Comparison of ENCODE assay signal across 8 cellular contexts in the genomic region with DNA sequence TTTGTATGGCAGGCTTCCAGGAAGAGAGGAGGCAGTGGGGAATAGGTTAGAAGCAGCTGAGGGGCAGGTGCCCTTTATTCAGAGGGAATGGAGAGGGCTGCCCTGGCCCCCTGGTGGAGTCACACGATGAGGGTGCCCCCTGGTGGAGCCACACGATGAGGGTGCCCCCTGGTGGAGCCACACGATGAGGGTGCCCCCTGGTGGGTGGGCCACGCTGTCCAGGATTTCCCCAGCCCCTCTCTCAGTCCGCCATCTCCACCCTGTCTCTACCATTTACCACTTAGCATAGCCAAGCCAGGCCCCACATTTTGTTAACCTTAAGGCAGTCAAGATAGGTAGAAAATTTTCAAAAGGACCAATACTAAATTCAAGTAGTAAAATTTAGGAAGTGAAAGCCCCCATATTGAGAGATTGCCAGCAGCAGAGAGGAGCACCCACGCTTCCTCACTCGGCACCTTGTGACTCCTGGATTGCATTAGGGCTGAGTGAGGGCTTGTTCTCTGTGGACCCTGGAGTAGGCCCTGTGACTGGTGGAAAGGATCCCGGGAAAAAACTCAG. TPM values are rescaled to one million over a fixed set of nuclear protein-coding genes. Genes with fewer than 3 reads are reported as not detected.
DNase-seq lines count a peak whose midpoint lies in the region; ATAC-seq and TF ChIP-seq lines count a peak whose summit lies in the region.

No MANE protein-coding gene starts in this region.

- DNase-seq in COLO668 (lab: John Stamatoyannopoulos, UW; ENCODE audit: unreplicated experiment) (peak; percentile 46), psoas muscle (no peak), H4 (ENCODE audit: low spot score) (no peak), NCI-H1417 treated with DMSO at 0.1 percent for 48 hours (lab: John Stamatoyannopoulos, UW) (no peak)
- DNase-seq in activated CD4-positive, alpha-beta T cell treated with anti-CD3 and anti-CD28 coated beads for 36 hours, result peak; percentile 82

- no peak overlapping the region for H3K4me3 Mint-ChIP-seq in activated CD4-positive, alpha-beta T cell treated with anti-CD3 and anti-CD28 coated beads for 36 hours

- H3K27me3 Mint-ChIP-seq in activated CD4-positive, alpha-beta T cell treated with anti-CD3 and anti-CD28 coated beads for 36 hours, result no peaks in the 10 kb centered on the region

- H3K4me1 Mint-ChIP-seq in activated CD4-positive, alpha-beta T cell treated with anti-CD3 and anti-CD28 coated beads for 36 hours, result no peaks in the 10 kb centered on the region

- ATAC-seq in GM19397 (IDR thresholded peaks at IDR 0.05; ENCODE audit: unreplicated experiment) (peak; percentile 72), esophagus mucosa (peak; percentile 52), psoas muscle (no peak)
- peak; percentile 88 for ATAC-seq in activated CD4-positive, alpha-beta T cell treated with anti-CD3 and anti-CD28 coated beads for 36 hours

- TF ChIP-seq CTCF in psoas muscle (IDR thresholded peaks at IDR 0.05), result peak; percentile 42

- H3K27ac Mint-ChIP-seq in activated CD4-positive, alpha-beta T cell treated with anti-CD3 and anti-CD28 coated beads for 36 hours, result no peak overlapping the region

- no peaks in the 10 kb centered on the region for H3K27me3 ChIP-seq in psoas muscle (ENCODE audit: insufficient read depth in 3 of 3, low read length in 2 of 3)

- H3K36me3 ChIP-seq in psoas muscle (ENCODE audit: insufficient read depth in 1 of 2, low read depth in 1 of 2), result peaks cover 0 to 7% of the 10 kb centered on the region in 2 donors

- H3K4me1 ChIP-seq in psoas muscle, result no peaks in the 10 kb centered on the region

- intact Hi-C loops in activated CD4-positive, alpha-beta T cell treated with anti-CD3 and anti-CD28 coated beads for 36 hours (cut with DNase I, micrococcal nuclease), result loop anchor here (1.0 to 2.0 kb wide), 6 partner anchors 80 to 340 kb away; a partner anchor contains a TSS
- intact Hi-C loops in psoas muscle (cut with DNase I), result no loop called here

- 63 to 69% (median 64%) methylated on average over 7 to 8 of the region's 8 CpGs for WGBS in psoas muscle, 3 donors

- TF ChIP-seq RAD21 in Ishikawa (IDR thresholded peaks at IDR 0.05; ENCODE audit: low read depth), result peak; percentile 68

- H3K27ac ChIP-seq in psoas muscle, result no peak overlapping the region

- POLR2A ChIA-PET in activated CD4-positive, alpha-beta T cell treated with anti-CD3 and anti-CD28 coated beads for 36 hours (lab: Charles Lee), result no interaction called here

- TF ChIP-seq EP300 in Ishikawa (IDR thresholded peaks at IDR 0.05; ENCODE audit: borderline replicate concordance), result no peak

- no peaks in the 10 kb centered on the region for H3K9me3 ChIP-seq in psoas muscle

- no peak overlapping the region for H3K4me3 ChIP-seq in psoas muscle

- peaks cover 2% of the 10 kb centered on the region for H3K36me3 Mint-ChIP-seq in activated CD4-positive, alpha-beta T cell treated with anti-CD3 and anti-CD28 coated beads for 36 hours (ENCODE audit: low read depth)

- CTCF ChIA-PET in activated CD4-positive, alpha-beta T cell treated with anti-CD3 and anti-CD28 coated beads for 36 hours (lab: Charles Lee), result interaction anchor here (0.7 to 4.8 kb wide), 13 partner anchors 8 to 360 kb away, joined by 3 to 27 read pairs (median 5); a partner anchor contains a TSS

- peaks cover 3% of the 10 kb centered on the region for H3K9me3 Mint-ChIP-seq in activated CD4-positive, alpha-beta T cell treated with anti-CD3 and anti-CD28 coated beads for 36 hours (ENCODE audit: low read depth)

TF ChIP-seq in Ishikawa, 13 proteins besides CTCF, POLR2A, EP300 and RAD21:
- TF ChIP-seq ZBTB7A (IDR thresholded peaks at IDR 0.05; ENCODE audit: low read depth) (peak; percentile 48; the same call in 1 of the 2 replicates), TAF1 (IDR thresholded peaks at IDR 0.05; ENCODE audit: low read depth) (no peak)
TF ChIP-seq in Ishikawa: peak in this region for 1.

RNA-seq across cellular contexts. Expression of a gene that starts 10.4 kb away (rescaled TPM):
- total RNA-seq in activated CD4-positive, alpha-beta T cell treated with anti-CD3 and anti-CD28 coated beads for 36 hours, result under 1 TPM; 0.16 to 0.28 TPM
- total RNA-seq in esophagus mucosa (not detected), psoas muscle (under 1 TPM in 3 of 4 donors, not detected in 1; 0.50 to 0.69 (median 0.58) TPM)
- polyA plus RNA-seq in psoas muscle, result under 1 TPM; 0.04 to 0.24 (median 0.23) TPM
- not detected in 2 replicates for total RNA-seq in H4 (2014; rRNA removed; shearing (Covaris generic))

RNA-seq across cellular contexts. Expression of a gene that starts 41.2 kb away (rescaled TPM):
- total RNA-seq in activated CD4-positive, alpha-beta T cell treated with anti-CD3 and anti-CD28 coated beads for 36 hours, result 10 to 100 TPM in 1 of 2 experiments, 1 to 10 TPM in 1; 5.2 to 10.5 TPM
- total RNA-seq in esophagus mucosa (5.7 TPM), psoas muscle (10 to 100 TPM; 12.4 to 30.1 (median 12.8) TPM)
- 1 to 10 TPM; 2.5 to 6.9 (median 5.2) TPM for polyA plus RNA-seq in psoas muscle
- 0.27 and 1.8 TPM in 2 replicates for total RNA-seq in H4 (2014; rRNA removed; shearing (Covaris generic))

RNA-seq across cellular contexts. Expression of a gene that starts 41.4 kb away (rescaled TPM):
- total RNA-seq in activated CD4-positive, alpha-beta T cell treated with anti-CD3 and anti-CD28 coated beads for 36 hours, result under 1 TPM in 1 of 2 experiments, not detected in 1; 0.30 TPM
- 0.24 TPM for total RNA-seq in esophagus mucosa
- total RNA-seq in psoas muscle, result under 1 TPM in 3 of 4 donors, not detected in 1; 0.24 to 0.45 (median 0.34) TPM
- polyA plus RNA-seq in psoas muscle, result 1 to 10 TPM in 1 of 3 donors, under 1 TPM in 2; 0.18 to 1.2 (median 0.35) TPM
- total RNA-seq in H4 (2014; rRNA removed; shearing (Covaris generic)), result 0.72 and 1.1 TPM in 2 replicates

Comparison
In these comparisons a context has a peak if more than half of its experiments do, and no peak if none do; other contexts are left out.
1. DNase-seq: peak in COLO668 (single experiment) and activated CD4-positive, alpha-beta T cell treated with anti-CD3 and anti-CD28 coated beads for 36 hours (single experiment); none in psoas muscle (0 of 2), H4 (single experiment) and NCI-H1417 treated with DMSO at 0.1 percent for 48 hours (single experiment).
2. ATAC-seq: peak in GM19397 (single experiment), activated CD4-positive, alpha-beta T cell treated with anti-CD3 and anti-CD28 coated beads for 36 hours (single experiment) and esophagus mucosa (single experiment); none in psoas muscle (0 of 4).
3. intact Hi-C loops: an anchor here in activated CD4-positive, alpha-beta T cell treated with anti-CD3 and anti-CD28 coated beads for 36 hours (1.0 to 2.0 kb wide); none called in psoas muscle.